ENCODE assay signal across 22 cellular contexts in genomic region chr9:106643211-106643930, GRCh38.
"Had no signal": no experiment of that assay in that cellular context is flagged by ENCODE, and none has a peak within 500 bp of the region (broad histone marks: within the 10 kb centered on the region; RNA-seq: fewer than 3 reads in every experiment).

No MANE protein-coding gene starts in this region.

- H3K36me3 Mint-ChIP-seq: natural killer cell had no signal

- H3K27ac ChIP-seq: coronary artery, heart left ventricle, right atrium auricular region, sigmoid colon, skin epidermis, stomach, thoracic aorta, transverse colon had no signal

- H3K36me3 ChIP-seq: heart left ventricle, right atrium auricular region, sigmoid colon, stomach, thoracic aorta, transverse colon had no signal

- H3K27ac Mint-ChIP-seq: endodermal cell, natural killer cell had no signal

- H3K27me3 ChIP-seq: heart left ventricle, right atrium auricular region, sigmoid colon, stomach, transverse colon had no signal

- H3K9me3 ChIP-seq: right atrium auricular region, sigmoid colon, stomach, thoracic aorta, transverse colon had no signal

- H3K4me1 Mint-ChIP-seq: endodermal cell had no signal

- H3K4me3 Mint-ChIP-seq: endodermal cell, natural killer cell, neural crest cell had no signal

- DNase-seq: effector CD4-positive, alpha-beta T cell; endodermal cell; erythroblast; foreskin melanocyte; heart left ventricle; hippocampal formation; kidney glomerular epithelial cell; mammary epithelial cell; natural killer cell; posterior cingulate gyrus; sigmoid colon; stimulated activated CD4-positive, alpha-beta T cell treated with anti-CD3 and anti-CD28 coated beads, Interleukin-2, amount 100 ng/mL, for 24 hours; stimulated activated naive CD4-positive, alpha-beta T cell; stomach; substantia nigra; transverse colon had no signal

- H3K4me3 ChIP-seq: coronary artery, heart left ventricle, right atrium auricular region, sigmoid colon, skin epidermis, stomach, thoracic aorta, transverse colon had no signal

- H3K4me1 ChIP-seq: heart left ventricle, right atrium auricular region, sigmoid colon, stomach, transverse colon had no signal

- ATAC-seq: heart left ventricle, left lobe of liver, natural killer cell had no signal

- H3K9me3 Mint-ChIP-seq: endodermal cell had no signal
